9 cellular contexts compared by ENCODE assay signal in the genomic region with DNA sequence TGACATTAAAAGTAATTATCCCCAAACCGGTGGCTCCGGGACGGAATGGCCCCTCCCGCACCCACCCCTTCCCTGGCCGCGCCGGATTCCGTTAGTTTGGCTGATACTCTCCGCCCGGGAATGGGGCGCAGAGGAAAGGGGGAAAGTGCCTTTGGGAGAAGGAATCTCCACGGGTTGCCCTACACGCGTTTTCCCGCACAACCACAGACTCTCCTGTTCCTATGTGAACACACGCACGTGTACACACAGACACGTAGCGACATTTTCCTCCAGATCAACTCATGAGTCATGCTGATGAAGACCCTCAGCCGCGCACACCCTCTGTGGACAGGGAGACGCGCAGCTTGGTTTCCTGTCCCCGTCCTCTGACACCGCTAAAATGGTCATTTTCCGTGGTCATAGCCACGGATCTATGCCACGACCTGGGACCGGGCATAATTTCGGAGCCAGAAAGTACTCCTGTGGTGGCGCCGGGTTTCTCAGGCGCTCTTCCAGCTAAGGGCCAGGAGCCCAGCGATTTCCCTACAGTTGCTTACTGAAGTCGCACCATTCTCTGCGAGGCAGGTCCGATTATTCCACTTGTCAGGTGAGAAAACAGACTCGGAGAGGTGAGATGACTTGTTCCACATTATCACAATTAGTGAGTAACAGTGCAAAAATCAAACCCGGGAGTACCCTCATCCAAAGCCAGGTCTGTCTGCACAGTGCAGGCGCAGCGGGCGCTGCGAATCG. TPM values are rescaled to one million over a fixed set of nuclear protein-coding genes. Genes with fewer than 3 reads are reported as not detected.
A peak's percentile ranks its signal among the peaks of the same experiment; 100 is the strongest.
DNase-seq lines count a peak whose midpoint lies in the region; ATAC-seq and TF ChIP-seq lines count a peak whose summit lies in the region.
"Had no signal": no experiment of that assay in that cellular context is flagged by ENCODE, and none has a peak within 500 bp of the region (broad histone marks: within the 10 kb centered on the region; RNA-seq: fewer than 3 reads in every experiment).

No MANE protein-coding gene starts in this region.

- H3K4me3 Mint-ChIP-seq in Caco-2 (ENCODE audit: unreplicated experiment): peak overlapping the region; percentile 59

- H2AK5ac ChIP-seq in IMR-90 (ENCODE audit: low read depth, low read length): no peak overlapping the region
- no peak overlapping the region for H2AK5ac ChIP-seq in neuronal stem cell (ENCODE audit: low read depth, low read length)

- peak overlapping the region; percentile 83 for H2AK9ac ChIP-seq in IMR-90 (replicated peaks; ENCODE audit: low read depth, low read length, poor library complexity)

- H3K14ac ChIP-seq in IMR-90 (replicated peaks; ENCODE audit: low read depth, low read length): no peak overlapping the region
- H3K14ac ChIP-seq in neuronal stem cell (ENCODE audit: low read length): no peak overlapping the region

- H4K91ac ChIP-seq in IMR-90 (ENCODE audit: insufficient read depth, low read depth, low read length) (no peak overlapping the region), neuronal stem cell (ENCODE audit: low read depth, low read length, poor library complexity) (no peak overlapping the region)

- TF ChIP-seq CTCF in Caco-2 (IDR thresholded peaks at IDR 0.05; ENCODE audit: insufficient read depth in 1 of 2, low read depth in 1 of 2, low read length in 1 of 2, severe bottlenecking in 1 of 2, unreplicated experiment in 1 of 2) (no peak), IMR-90 (conservative IDR thresholded peaks at IDR 0.05; ENCODE audit: low read depth, low read length) (no peak), coronary artery (IDR thresholded peaks at IDR 0.05) (no peak), upper lobe of right lung (IDR thresholded peaks at IDR 0.05) (no peak)

- in situ Hi-C loops in IMR-90 (cut with MboI; ENCODE audit: low sequenced_read_pairs): no loop called here

- H3K4me1 ChIP-seq in Caco-2: no peaks in the 10 kb centered on the region
- H3K4me1 ChIP-seq in IMR-90 (ENCODE audit: control insufficient read depth, insufficient read depth, low read length): peaks cover 3% of the 10 kb centered on the region; the same call in 1 of the 2 replicates
- peaks cover 8 to 9% of the 10 kb centered on the region in 2 donors for H3K4me1 ChIP-seq in neuronal stem cell (ENCODE audit: control insufficient read depth in 2 of 2, insufficient read depth in 1 of 2, low read depth in 1 of 2, low read length in 2 of 2)
- peaks cover 36% of the 10 kb centered on the region for H3K4me1 ChIP-seq in upper lobe of right lung

- H3K18ac ChIP-seq in IMR-90 (ENCODE audit: low read depth, low read length) (no peak overlapping the region), neuronal stem cell (ENCODE audit: low read length) (peak overlapping the region; percentile 40)

- H3K9ac ChIP-seq in IMR-90 (ENCODE audit: low read depth, low read length): no peak overlapping the region
- H3K9ac ChIP-seq in neuronal stem cell (ENCODE audit: low read depth, low read length, poor library complexity): no peak overlapping the region

- no peak overlapping the region for H4K5ac ChIP-seq in IMR-90 (ENCODE audit: low read depth, low read length)

- H3K36me3 Mint-ChIP-seq in Caco-2 (ENCODE audit: insufficient read depth, unreplicated experiment): peaks cover 30% of the 10 kb centered on the region

- H2BK12ac ChIP-seq in neuronal stem cell (ENCODE audit: low read length): no peak overlapping the region

- H3K9me3 Mint-ChIP-seq in Caco-2 (ENCODE audit: unreplicated experiment): no peaks in the 10 kb centered on the region

- H2BK15ac ChIP-seq in IMR-90 (ENCODE audit: low read depth, low read length) (no peak overlapping the region), neuronal stem cell (ENCODE audit: low read length) (peak overlapping the region; percentile 30)

- H3K56ac ChIP-seq in IMR-90 (ENCODE audit: extremely low read depth, insufficient read depth, low read length): no peak overlapping the region

- no peak for TF ChIP-seq POLR2A in IMR-90 (IDR thresholded peaks at IDR 0.05; ENCODE audit: low read depth, low read length)

- TF ChIP-seq RAD21 in IMR-90 (IDR thresholded peaks at IDR 0.05; ENCODE audit: low read length): no peak

- BruUV-seq in Caco-2 (replicated peaks; lab: Mats Ljungman, UMichigan): no TSS peak
- no TSS peak for BruUV-seq in IMR-90 (replicated peaks; lab: Mats Ljungman, UMichigan)

- peaks cover 6% of the 10 kb centered on the region for H3K4me1 Mint-ChIP-seq in Caco-2 (ENCODE audit: low read depth, unreplicated experiment)

- H3K27me3 Mint-ChIP-seq in Caco-2 (ENCODE audit: insufficient read depth, unreplicated experiment): peaks cover 30% of the 10 kb centered on the region

- no peak overlapping the region for H2BK20ac ChIP-seq in IMR-90 (ENCODE audit: low read depth, low read length)

- no peaks in the 10 kb centered on the region for H3K9me3 ChIP-seq in Caco-2
- peaks cover 10% of the 10 kb centered on the region for H3K9me3 ChIP-seq in IMR-90 (ENCODE audit: control insufficient read depth, insufficient read depth, low read length)
- H3K9me3 ChIP-seq in neuronal stem cell (replicated peaks in 1 of 2; ENCODE audit: control insufficient read depth in 2 of 2, insufficient read depth in 1 of 2, low read depth in 1 of 2, low read length in 2 of 2): peaks cover 0 to 6% of the 10 kb centered on the region in 2 donors
- no peaks in the 10 kb centered on the region for H3K9me3 ChIP-seq in upper lobe of right lung

- H4K20me1 ChIP-seq in IMR-90 (ENCODE audit: insufficient read depth, low read length): 0 out of 2 replicates have a peak, but pooled peaks cover 20% of the 10 kb centered on the region

- CTCF ChIA-PET in Caco-2 (lab: Charles Lee): no interaction called here
- CTCF ChIA-PET in IMR-90 (lab: Yijun Ruan, JAX): no interaction called here

- H3K4ac ChIP-seq in IMR-90 (ENCODE audit: low read depth, low read length): no peak overlapping the region
- no peak overlapping the region for H3K4ac ChIP-seq in neuronal stem cell (ENCODE audit: low read length)

- H4K8ac ChIP-seq in IMR-90 (ENCODE audit: low read depth in 2 of 2, low read length in 2 of 2) (no peak overlapping the region), neuronal stem cell (ENCODE audit: low read depth, low read length) (no peak overlapping the region)

- H3K79me1 ChIP-seq in IMR-90 (ENCODE audit: low read depth in 1 of 2, low read length in 2 of 2): no peaks in the 10 kb centered on the region
- H3K79me1 ChIP-seq in neuronal stem cell (ENCODE audit: low read depth, low read length): no peaks in the 10 kb centered on the region

- H2AFZ ChIP-seq in IMR-90 (replicated peaks; ENCODE audit: low read length, poor library complexity) (peak overlapping the region; percentile 54), neuronal stem cell (ENCODE audit: low read length) (peak overlapping the region; percentile 75)

- peak overlapping the region; percentile 20; the same call in 1 of the 2 replicates for H3K23ac ChIP-seq in IMR-90 (ENCODE audit: low read depth, low read length)
- H3K23ac ChIP-seq in neuronal stem cell (ENCODE audit: low read depth, low read length, poor library complexity): no peak overlapping the region

- H3K27me3 ChIP-seq in Caco-2 (replicated peaks; ENCODE audit: control insufficient read depth, insufficient read depth, low read length): peaks cover 3% of the 10 kb centered on the region; the same call in 1 of the 2 replicates
- H3K27me3 ChIP-seq in IMR-90 (ENCODE audit: control insufficient read depth, insufficient read depth, low read length): peaks cover 89% of the 10 kb centered on the region
- H3K27me3 ChIP-seq in neuronal stem cell (ENCODE audit: control insufficient read depth in 3 of 3, insufficient read depth in 3 of 3, low read depth in 1 of 3, low read length in 3 of 3): peaks cover 56 to 100% (median 90%) of the 10 kb centered on the region in 3 experiments
- H3K27me3 ChIP-seq in upper lobe of right lung: peaks cover 98% of the 10 kb centered on the region

- POLR2A ChIA-PET in Caco-2 (lab: Charles Lee) (no interaction called here), IMR-90 (lab: Charles Lee; ENCODE audit: unreplicated experiment) (no interaction called here)

- H3K9me1 ChIP-seq in IMR-90 (ENCODE audit: insufficient read depth, low read length): peaks cover 12% of the 10 kb centered on the region

- 4% methylated on average over 17 of the region's 44 CpGs; no CpG with 5 or more reads in 1 of the 2 experiments for WGBS in IMR-90 (ENCODE audit: extremely low coverage in 2 of 2, insufficient read length in 1 of 2), 2 experiments
- WGBS in neuronal stem cell (ENCODE audit: extremely low coverage in 2 of 2, insufficient read length in 2 of 2, insufficient replicate concordance in 1 of 2), 2 donors: no CpG with 5 or more reads among the region's 44 CpGs

- dilution Hi-C loops in IMR-90 (cut with HindIII; ENCODE audit: low sequenced_read_pairs, unreplicated experiment): no loop called here

- intact Hi-C loops in Caco-2 (cut with micrococcal nuclease; ENCODE audit: unreplicated experiment) (loop anchor here (10.0 kb wide), 1 partner anchor 118 kb away; no protein-coding TSS in a partner anchor), IMR-90 (cut with micrococcal nuclease) (no loop called here), upper lobe of right lung (cut with DNase I) (no loop called here)

- H3K27ac ChIP-seq in IMR-90 (ENCODE audit: insufficient read depth, low read length) (no peak overlapping the region), coronary artery (no peak overlapping the region), neuronal stem cell (replicated peaks; ENCODE audit: low read length) (no peak overlapping the region), upper lobe of right lung (no peak overlapping the region)

- ATAC-seq in IMR-90 (ENCODE audit: low read depth) (no peak; the same call in 1 of the 2 replicates), GM21528 (IDR thresholded peaks at IDR 0.05; ENCODE audit: low FRiP score, unreplicated experiment) (no peak), upper lobe of right lung (no peak), GM18907 (IDR thresholded peaks at IDR 0.05; ENCODE audit: unreplicated experiment) (no peak)

- no peak overlapping the region; the same call in 1 of the 2 replicates for H3K4me3 ChIP-seq in Caco-2 (ENCODE audit: low read depth, low read length)
- H3K4me3 ChIP-seq in IMR-90 (ENCODE audit: insufficient read depth, low read depth, low read length): no peak overlapping the region
- peak overlapping the region; percentile 25 for H3K4me3 ChIP-seq in coronary artery
- no peak overlapping the region for H3K4me3 ChIP-seq in neuronal stem cell (ENCODE audit: low read length in 2 of 2)
- H3K4me3 ChIP-seq in upper lobe of right lung: no peak overlapping the region

- H2BK5ac ChIP-seq in IMR-90 (ENCODE audit: low read depth, low read length, poor library complexity, severe bottlenecking): no peak overlapping the region
- H2BK5ac ChIP-seq in neuronal stem cell (ENCODE audit: low read length): no peak overlapping the region

- no peak overlapping the region for H3K27ac Mint-ChIP-seq in Caco-2 (ENCODE audit: unreplicated experiment)

- H2BK120ac ChIP-seq in IMR-90 (ENCODE audit: low read depth, low read length) (no peak overlapping the region), neuronal stem cell (ENCODE audit: low read depth, low read length) (no peak overlapping the region)

- DNase-seq in Caco-2 (no peak), IMR-90 (no peak), coronary artery (ENCODE audit: low spot score) (no peak), neuronal stem cell (ENCODE audit: low spot score) (peak; percentile 48), upper lobe of right lung (no peak)
- DNase-seq: NCI-H1417 had no signal

- no peak overlapping the region; the same call in 1 of the 2 replicates for H3K4me2 ChIP-seq in IMR-90 (ENCODE audit: low read depth, low read length)
- H3K4me2 ChIP-seq in neuronal stem cell (ENCODE audit: insufficient read depth, low read length, poor library complexity, severe bottlenecking): peak overlapping the region; percentile 61

- H3K36me3 ChIP-seq in Caco-2 (ENCODE audit: control insufficient read depth, insufficient read depth, low read length): no peaks in the 10 kb centered on the region
- no peaks in the 10 kb centered on the region for H3K36me3 ChIP-seq in IMR-90 (ENCODE audit: control insufficient read depth, insufficient read depth, low read length)
- no peaks in the 10 kb centered on the region for H3K36me3 ChIP-seq in neuronal stem cell (replicated peaks in 1 of 2; ENCODE audit: control insufficient read depth in 2 of 2, insufficient read depth in 2 of 2, low read length in 2 of 2)
- H3K36me3 ChIP-seq in upper lobe of right lung: no peaks in the 10 kb centered on the region

RNA-seq across cellular contexts. Expression of gene DMRTA2, which starts 4.0 kb away (rescaled TPM):
- 3.1 and 3.4 TPM in 2 replicates for total RNA-seq in Caco-2 (2022)
- not detected in 2 replicates for total RNA-seq in IMR-90 (2012; rRNA removed)
- 0.02 TPM in 1 of 2 replicates, not detected in the other for polyA plus RNA-seq in IMR-90 (2012; rRNA removed)
- polyA plus RNA-seq in IMR-90 (2012; cell fraction: cytosol; rRNA removed): 0.01 TPM in 1 of 2 replicates, not detected in the other
- polyA plus RNA-seq in IMR-90 (2012; cell fraction: nucleus; rRNA removed; ENCODE audit: low replicate concordance): 0.05 TPM in 1 of 2 replicates, not detected in the other
- polyA plus RNA-seq in neuronal stem cell (2013, experiment 1 of 2): 0.17 TPM
- 0.19 TPM for polyA plus RNA-seq in neuronal stem cell (2013, experiment 2 of 2)
- not detected for total RNA-seq in upper lobe of right lung
- total RNA-seq: urinary bladder had no signal
- polyA plus RNA-seq: urinary bladder had no signal
